8 cellular contexts compared by ENCODE assay signal in the genomic region with DNA sequence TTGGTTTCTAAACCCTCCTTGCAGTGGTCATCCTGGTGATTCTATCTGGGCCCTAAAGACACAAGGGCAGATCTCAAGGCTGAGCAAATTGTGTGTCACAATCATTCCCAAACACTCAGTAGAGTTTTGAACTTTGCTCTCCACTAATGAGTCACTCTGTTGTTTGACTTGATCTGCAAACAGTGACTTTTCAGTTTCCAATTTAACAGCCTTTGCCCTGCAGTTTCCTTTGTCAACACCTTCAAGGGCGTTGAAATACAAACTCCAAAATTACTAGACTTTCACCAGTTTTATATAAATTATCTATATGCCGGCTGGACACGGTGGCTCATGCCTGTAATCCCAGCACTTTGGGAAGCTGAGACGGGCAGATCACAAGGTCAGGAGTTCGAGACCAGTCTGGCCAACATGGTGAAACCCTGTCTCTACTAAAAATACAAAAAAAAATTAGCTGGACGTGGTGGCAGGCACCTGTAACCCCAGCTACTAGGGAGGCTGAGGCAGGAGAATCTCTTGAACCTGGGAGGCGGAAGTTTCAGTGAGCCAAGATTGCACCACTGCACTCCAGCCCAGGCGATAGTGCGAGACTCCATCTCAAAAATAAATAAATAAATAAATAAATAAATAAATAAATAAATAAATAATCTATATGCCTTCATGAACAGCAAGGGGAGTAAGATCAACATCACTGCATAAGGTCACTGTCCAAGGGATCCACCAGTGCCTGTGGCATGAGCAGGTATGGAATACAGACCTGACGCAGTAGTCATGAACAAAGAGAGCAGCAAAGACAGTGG. TPM values are rescaled to one million over a fixed set of nuclear protein-coding genes. Genes with fewer than 3 reads are reported as not detected.
A peak's percentile ranks its signal among the peaks of the same experiment; 100 is the strongest.
DNase-seq lines count a peak whose midpoint lies in the region; ATAC-seq, FAIRE-seq and TF ChIP-seq lines count a peak whose summit lies in the region.
"Not testable (repeated sequence)": the region's sequence is repeated elsewhere in the genome, so short reads cannot be mapped to it uniquely, and the experiment has no call there.

No MANE protein-coding gene starts in this region.

- H3K36me3 Mint-ChIP-seq in activated naive CD4-positive, alpha-beta T cell treated with anti-CD3 and anti-CD28 coated beads for 36 hours (ENCODE audit: low read depth): peaks cover 24% of the 10 kb centered on the region

- peak overlapping the region; percentile 50; the same call in 1 of the 2 replicates for H3K9ac ChIP-seq in HepG2 (ENCODE audit: insufficient read depth, low read depth, low read length)

- not testable (repeated sequence) for BruUV-seq in Panc1 (replicated peaks; lab: Mats Ljungman, UMichigan); HepG2 (replicated peaks; lab: Mats Ljungman, UMichigan)

- peaks cover 17% of the 10 kb centered on the region for H3K4me1 Mint-ChIP-seq in activated naive CD4-positive, alpha-beta T cell treated with anti-CD3 and anti-CD28 coated beads for 36 hours (ENCODE audit: low read depth)

- in situ Hi-C loops in Panc1 (cut with HindIII; ENCODE audit: low pct_unique_long_range_greater_than_20kb, low sequenced_read_pairs); HepG2 (cut with HindIII; ENCODE audit: extremely low pct_ligation_motif_present, low pct_unique_long_range_greater_than_20kb): not testable (repeated sequence)

- not testable (repeated sequence) for H3K9me3 ChIP-seq in Panc1 (ENCODE audit: control insufficient read depth, insufficient read depth, low read depth, low read length); HepG2 (ENCODE audit: low read length); upper lobe of right lung

- TF ChIP-seq CTCF in Panc1 (IDR thresholded peaks at IDR 0.05); epithelial cell of proximal tubule (conservative IDR thresholded peaks at IDR 0.05; ENCODE audit: low read depth, low read length); HepG2 (CRISPR knock-in tag; IDR thresholded peaks at IDR 0.05); upper lobe of right lung (IDR thresholded peaks at IDR 0.05): not testable (repeated sequence)

- H2AFZ ChIP-seq in HepG2 (ENCODE audit: low read length): not testable (repeated sequence)

- peak overlapping the region; percentile 70 for H3K27ac Mint-ChIP-seq in activated naive CD4-positive, alpha-beta T cell treated with anti-CD3 and anti-CD28 coated beads for 36 hours

- CTCF ChIA-PET in Panc1 (lab: Charles Lee); HepG2 (lab: Yijun Ruan, JAX; ENCODE audit: low intra/inter-chr PET ratio, low total read pairs): not testable (repeated sequence)
- CTCF ChIA-PET in activated naive CD4-positive, alpha-beta T cell treated with anti-CD3 and anti-CD28 coated beads for 36 hours (lab: Charles Lee): interaction anchor here (0.9 to 1.1 kb wide), 2 partner anchors 17 to 19 kb away, joined by 3 read pairs; partner anchors contain the start of gene FAM162A

- TF ChIP-seq RAD21 in HepG2 (CRISPR knock-in tag; IDR thresholded peaks at IDR 0.05): not testable (repeated sequence)

- POLR2A ChIA-PET in Panc1 (lab: Charles Lee): not testable (repeated sequence)
- POLR2A ChIA-PET in HepG2 (lab: Yijun Ruan, JAX): interaction anchor here (0.8 to 7.8 kb wide), 6 partner anchors 11 to 1684 kb away, joined by 3 to 103 read pairs (median 8); partner anchors contain the start of genes FAM162A, HGD, MIX23 and WDR5B

- peak; percentile 85 for FAIRE-seq in GM18507 (lab: Jason Lieb, UNC)
- FAIRE-seq in HepG2 (lab: Jason Lieb, UNC): peak; percentile 97

- H3K27me3 Mint-ChIP-seq in activated naive CD4-positive, alpha-beta T cell treated with anti-CD3 and anti-CD28 coated beads for 36 hours (ENCODE audit: low read depth): not testable (repeated sequence)

- H3K36me3 ChIP-seq in Panc1 (ENCODE audit: control insufficient read depth, insufficient read depth, low read length) (peaks cover 11% of the 10 kb centered on the region; the same call in 1 of the 2 replicates), HepG2 (replicated peaks in 1 of 2; ENCODE audit: control insufficient read depth in 1 of 2, insufficient read depth in 2 of 2, low read length in 2 of 2) (peaks cover 12 to 46% of the 10 kb centered on the region in 2 experiments), upper lobe of right lung (peaks cover 53% of the 10 kb centered on the region)

- peak in 1 of 2 experiments; percentile 42; a peak in 1 of 4 replicates for TF ChIP-seq POLR2A in HepG2 (IDR thresholded peaks at IDR 0.05; ENCODE audit: insufficient read depth in 1 of 2, low read depth in 2 of 2, low read length in 2 of 2)

- intact Hi-C loops in Panc1 (cut with micrococcal nuclease; ENCODE audit: unreplicated experiment): loop anchor here (10.0 kb wide), 1 partner anchor 821 kb away; the partner anchor contains the start of gene POLQ
- intact Hi-C loops in activated naive CD4-positive, alpha-beta T cell treated with anti-CD3 and anti-CD28 coated beads for 36 hours (cut with micrococcal nuclease): loop anchor here (1.0 to 5.0 kb wide), 3 partner anchors 18 to 818 kb away; partner anchors contain the start of genes MIX23 and POLQ
- intact Hi-C loops in HepG2 (cut with micrococcal nuclease; ENCODE audit: unreplicated experiment): loop anchor here (1.0 kb wide), 1 partner anchor 18 kb away; the partner anchor contains the start of gene MIX23
- intact Hi-C loops in upper lobe of right lung (cut with DNase I): not testable (repeated sequence)

- H3K27me3 ChIP-seq in Panc1 (ENCODE audit: control insufficient read depth, insufficient read depth, low read length); HepG2 (ENCODE audit: control insufficient read depth in 1 of 2, insufficient read depth in 2 of 2, low read length in 2 of 2); upper lobe of right lung: not testable (repeated sequence)

- not testable (repeated sequence) for H3K4me3 Mint-ChIP-seq in activated naive CD4-positive, alpha-beta T cell treated with anti-CD3 and anti-CD28 coated beads for 36 hours

- not testable (repeated sequence) for H4K20me1 ChIP-seq in HepG2 (ENCODE audit: insufficient read depth, low read length)

- ATAC-seq in HG03442 (IDR thresholded peaks at IDR 0.05; ENCODE audit: unreplicated experiment) (peak; percentile 79), Panc1 (peak; percentile 95), HepG2 (peak; percentile 94), upper lobe of right lung (peak; percentile 84)

- H3K9me3 Mint-ChIP-seq in activated naive CD4-positive, alpha-beta T cell treated with anti-CD3 and anti-CD28 coated beads for 36 hours: not testable (repeated sequence)

- WGBS in HepG2 (ENCODE audit: low lambda C conversion rate): 35% methylated on average over 10 of the region's 10 CpGs

- H3K4me2 ChIP-seq in HepG2 (ENCODE audit: low read depth, low read length): peak overlapping the region; percentile 64

- H3K27ac ChIP-seq in Panc1 (ENCODE audit: low read length) (peak overlapping the region; percentile 68), HepG2 (ENCODE audit: extremely low read length, insufficient read depth, low read length) (peak overlapping the region; percentile 96)
- H3K27ac ChIP-seq in upper lobe of right lung: not testable (repeated sequence)

- H3K4me1 ChIP-seq in Panc1 (ENCODE audit: control insufficient read depth, insufficient read depth, low read length) (peaks cover 31% of the 10 kb centered on the region), HepG2 (ENCODE audit: insufficient read depth, low read length) (peaks cover 71% of the 10 kb centered on the region)
- not testable (repeated sequence) for H3K4me1 ChIP-seq in upper lobe of right lung

- not testable (repeated sequence) for H3K4me3 ChIP-seq in Panc1 (ENCODE audit: low read depth in 2 of 2, low read length in 2 of 2); epithelial cell of proximal tubule (ENCODE audit: low read depth, low read length); upper lobe of right lung
- peak overlapping the region in 1 of 3 experiments; percentile 39; a peak in 2 of 6 replicates for H3K4me3 ChIP-seq in HepG2 (replicated peaks in 1 of 3; ENCODE audit: insufficient read depth in 1 of 3, low read depth in 2 of 3, low read length in 3 of 3)

- TF ChIP-seq EP300 in HepG2 (IDR thresholded peaks at IDR 0.05; ENCODE audit: low read depth in 2 of 2, low read length in 2 of 2) (peak; percentile 92 to 99), HepG2 (CRISPR knock-in tag; IDR thresholded peaks at IDR 0.05; ENCODE audit: borderline replicate concordance) (peak; percentile 95)

- DNase-seq in GM18507 (ENCODE audit: extremely low spot score, insufficient read length, low read depth); upper lobe of right lung: not testable (repeated sequence)
- DNase-seq in HCEC 1CT (peak; percentile 79), Panc1 (ENCODE audit: low read depth, low spot score) (peak; percentile 92), epithelial cell of proximal tubule (ENCODE audit: low read depth) (peak; percentile 78), HepG2 (ENCODE audit: low spot score) (peak; percentile 97)
- peak; percentile 16 for DNase-seq in activated naive CD4-positive, alpha-beta T cell treated with anti-CD3 and anti-CD28 coated beads for 36 hours

- not testable (repeated sequence) for H3K79me2 ChIP-seq in HepG2 (ENCODE audit: insufficient read depth, low read length)

RNA-seq across cellular contexts. Expression of gene MIX23, which starts 17.3 kb away (rescaled TPM):
- total RNA-seq in Panc1 (2021; ENCODE audit: unreplicated experiment) (61.7 TPM), epithelial cell of proximal tubule (40.7 and 43.2 TPM in 2 replicates), HepG2 (2016; rRNA removed; fragmentation: Illumina TruSeq; extraction: Trizol) (152 and 233 TPM in 2 replicates), upper lobe of right lung (20.9 TPM)
- 31.3 TPM for polyA plus RNA-seq in Panc1 (2012; ENCODE audit: insufficient read length)
- 10 to 100 TPM; 90.5 to 96.1 TPM for total RNA-seq in activated naive CD4-positive, alpha-beta T cell treated with anti-CD3 and anti-CD28 coated beads for 36 hours
- 96.3 and 103 TPM in 2 replicates for total RNA-seq in HepG2 (2016; cell fraction: cytosol; rRNA removed; fragmentation: Illumina TruSeq; extraction: Trizol; ENCODE audit: low read depth)
- total RNA-seq in HepG2 (2016; cell fraction: insoluble cytoplasmic fraction; rRNA removed; fragmentation: Illumina TruSeq; extraction: Trizol): 150 and 251 TPM in 2 replicates
- total RNA-seq in HepG2 (2016; cell fraction: membrane; rRNA removed; fragmentation: Illumina TruSeq; extraction: Trizol): 93.8 and 116 TPM in 2 replicates
- 55.1 and 57.7 TPM in 2 replicates for total RNA-seq in HepG2 (2016; cell fraction: nucleus; rRNA removed; fragmentation: Illumina TruSeq; extraction: Trizol)
- polyA plus RNA-seq in HepG2 (2011; rRNA removed): 16.2 and 20.0 TPM in 2 replicates
- 10.9 and 12.5 TPM in 2 replicates for polyA plus RNA-seq in HepG2 (2011; cell fraction: cytosol; rRNA removed)
- 7.9 and 12.8 TPM in 2 replicates for polyA plus RNA-seq in HepG2 (2011; cell fraction: nucleus; rRNA removed)
- 65.6 and 98.8 TPM in 2 replicates for polyA plus RNA-seq in HepG2 (2012)
- polyA plus RNA-seq in HepG2 (2016; cell fraction: cytosol; fragmentation: Illumina TruSeq; extraction: Trizol; ENCODE audit: low read depth): 99.1 and 102 TPM in 2 replicates
- 274 and 298 TPM in 2 replicates for polyA plus RNA-seq in HepG2 (2016; cell fraction: insoluble cytoplasmic fraction; fragmentation: Illumina TruSeq; extraction: Trizol; ENCODE audit: low read depth)
- 96.2 and 118 TPM in 2 replicates for polyA plus RNA-seq in HepG2 (2016; cell fraction: membrane; fragmentation: Illumina TruSeq; extraction: Trizol; ENCODE audit: low read depth)
- 116 and 117 TPM in 2 replicates for polyA plus RNA-seq in HepG2 (2016; cell fraction: nucleus; fragmentation: Illumina TruSeq; extraction: Trizol; ENCODE audit: insufficient read depth, low read depth)
- 3.6 and 4.8 TPM in 2 replicates for polyA minus RNA-seq in HepG2 (2011; rRNA and poly(A)+ RNA removed; ENCODE audit: low replicate concordance)
- polyA minus RNA-seq in HepG2 (2011; cell fraction: cytosol; rRNA and poly(A)+ RNA removed): 18.9 and 22.0 TPM in 2 replicates
- polyA minus RNA-seq in HepG2 (2011; cell fraction: nucleus; rRNA and poly(A)+ RNA removed): 23.4 and 27.4 TPM in 2 replicates

RNA-seq across cellular contexts. Expression of gene FAM162A, which starts 18.2 kb away (rescaled TPM):
- total RNA-seq in Panc1 (2021; ENCODE audit: unreplicated experiment) (59.6 TPM), epithelial cell of proximal tubule (17.6 and 31.2 TPM in 2 replicates), HepG2 (2016; rRNA removed; fragmentation: Illumina TruSeq; extraction: Trizol) (115 and 131 TPM in 2 replicates), upper lobe of right lung (31.0 TPM)
- polyA plus RNA-seq in Panc1 (2012; ENCODE audit: insufficient read length): 92.9 TPM
- 100 to 1,000 TPM; 111 to 112 TPM for total RNA-seq in activated naive CD4-positive, alpha-beta T cell treated with anti-CD3 and anti-CD28 coated beads for 36 hours
- 18.3 and 23.7 TPM in 2 replicates for total RNA-seq in HepG2 (2016; cell fraction: cytosol; rRNA removed; fragmentation: Illumina TruSeq; extraction: Trizol; ENCODE audit: low read depth)
- total RNA-seq in HepG2 (2016; cell fraction: insoluble cytoplasmic fraction; rRNA removed; fragmentation: Illumina TruSeq; extraction: Trizol): 118 and 149 TPM in 2 replicates
- total RNA-seq in HepG2 (2016; cell fraction: membrane; rRNA removed; fragmentation: Illumina TruSeq; extraction: Trizol): 29.2 and 29.7 TPM in 2 replicates
- 44.8 and 51.6 TPM in 2 replicates for total RNA-seq in HepG2 (2016; cell fraction: nucleus; rRNA removed; fragmentation: Illumina TruSeq; extraction: Trizol)
- polyA plus RNA-seq in HepG2 (2011; rRNA removed): 141 and 155 TPM in 2 replicates
- 81.9 and 104 TPM in 2 replicates for polyA plus RNA-seq in HepG2 (2011; cell fraction: cytosol; rRNA removed)
- 33.6 and 34.6 TPM in 2 replicates for polyA plus RNA-seq in HepG2 (2011; cell fraction: nucleus; rRNA removed)
- polyA plus RNA-seq in HepG2 (2012): 197 and 266 TPM in 2 replicates
- polyA plus RNA-seq in HepG2 (2016; cell fraction: cytosol; fragmentation: Illumina TruSeq; extraction: Trizol; ENCODE audit: low read depth): 34.9 and 38.9 TPM in 2 replicates
- 167 and 187 TPM in 2 replicates for polyA plus RNA-seq in HepG2 (2016; cell fraction: insoluble cytoplasmic fraction; fragmentation: Illumina TruSeq; extraction: Trizol; ENCODE audit: low read depth)
- 30.9 and 35.6 TPM in 2 replicates for polyA plus RNA-seq in HepG2 (2016; cell fraction: membrane; fragmentation: Illumina TruSeq; extraction: Trizol; ENCODE audit: low read depth)
- 93.4 and 95.0 TPM in 2 replicates for polyA plus RNA-seq in HepG2 (2016; cell fraction: nucleus; fragmentation: Illumina TruSeq; extraction: Trizol; ENCODE audit: insufficient read depth, low read depth)
- 11.7 and 21.1 TPM in 2 replicates for polyA minus RNA-seq in HepG2 (2011; rRNA and poly(A)+ RNA removed; ENCODE audit: low replicate concordance)
- 29.6 and 36.6 TPM in 2 replicates for polyA minus RNA-seq in HepG2 (2011; cell fraction: cytosol; rRNA and poly(A)+ RNA removed)
- 70.0 and 72.2 TPM in 2 replicates for polyA minus RNA-seq in HepG2 (2011; cell fraction: nucleus; rRNA and poly(A)+ RNA removed)

RNA-seq across cellular contexts. Expression of gene CSTA, which starts 40.7 kb away (rescaled TPM):
- total RNA-seq in Panc1 (2021; ENCODE audit: unreplicated experiment) (not detected), epithelial cell of proximal tubule (not detected in 2 replicates), HepG2 (2016; rRNA removed; fragmentation: Illumina TruSeq; extraction: Trizol) (11.0 and 13.9 TPM in 2 replicates), upper lobe of right lung (22.3 TPM)
- 0.30 TPM for polyA plus RNA-seq in Panc1 (2012; ENCODE audit: insufficient read length)
- total RNA-seq in activated naive CD4-positive, alpha-beta T cell treated with anti-CD3 and anti-CD28 coated beads for 36 hours: not detected
- total RNA-seq in HepG2 (2016; cell fraction: cytosol; rRNA removed; fragmentation: Illumina TruSeq; extraction: Trizol; ENCODE audit: low read depth): 6.8 and 7.6 TPM in 2 replicates
- total RNA-seq in HepG2 (2016; cell fraction: insoluble cytoplasmic fraction; rRNA removed; fragmentation: Illumina TruSeq; extraction: Trizol): 10.6 and 14.8 TPM in 2 replicates
- 6.5 and 8.4 TPM in 2 replicates for total RNA-seq in HepG2 (2016; cell fraction: membrane; rRNA removed; fragmentation: Illumina TruSeq; extraction: Trizol)
- total RNA-seq in HepG2 (2016; cell fraction: nucleus; rRNA removed; fragmentation: Illumina TruSeq; extraction: Trizol): 2.7 and 3.1 TPM in 2 replicates
- 3.9 and 4.9 TPM in 2 replicates for polyA plus RNA-seq in HepG2 (2011; rRNA removed)
- polyA plus RNA-seq in HepG2 (2011; cell fraction: cytosol; rRNA removed): 0.91 and 3.9 TPM in 2 replicates
- polyA plus RNA-seq in HepG2 (2011; cell fraction: nucleus; rRNA removed): 0.61 and 1.5 TPM in 2 replicates
- 6.1 and 6.9 TPM in 2 replicates for polyA plus RNA-seq in HepG2 (2012)
- polyA plus RNA-seq in HepG2 (2016; cell fraction: cytosol; fragmentation: Illumina TruSeq; extraction: Trizol; ENCODE audit: low read depth): 6.8 and 7.2 TPM in 2 replicates
- polyA plus RNA-seq in HepG2 (2016; cell fraction: insoluble cytoplasmic fraction; fragmentation: Illumina TruSeq; extraction: Trizol; ENCODE audit: low read depth): 13.5 and 13.6 TPM in 2 replicates
- 7.0 and 8.5 TPM in 2 replicates for polyA plus RNA-seq in HepG2 (2016; cell fraction: membrane; fragmentation: Illumina TruSeq; extraction: Trizol; ENCODE audit: low read depth)
- 6.3 and 6.6 TPM in 2 replicates for polyA plus RNA-seq in HepG2 (2016; cell fraction: nucleus; fragmentation: Illumina TruSeq; extraction: Trizol; ENCODE audit: insufficient read depth, low read depth)
- polyA minus RNA-seq in HepG2 (2011; rRNA and poly(A)+ RNA removed; ENCODE audit: low replicate concordance): not detected in 2 replicates
- polyA minus RNA-seq in HepG2 (2011; cell fraction: cytosol; rRNA and poly(A)+ RNA removed): 1.8 TPM in 1 of 2 replicates, not detected in the other
- polyA minus RNA-seq in HepG2 (2011; cell fraction: nucleus; rRNA and poly(A)+ RNA removed): 0.90 and 1.5 TPM in 2 replicates

RNA-seq across cellular contexts. Expression of gene WDR5B, which starts 50.1 kb away (rescaled TPM):
- 5.5 TPM for total RNA-seq in Panc1 (2021; ENCODE audit: unreplicated experiment)
- 2.6 TPM for polyA plus RNA-seq in Panc1 (2012; ENCODE audit: insufficient read length)
- 1 to 10 TPM; 2.3 to 2.9 TPM for total RNA-seq in activated naive CD4-positive, alpha-beta T cell treated with anti-CD3 and anti-CD28 coated beads for 36 hours
- total RNA-seq in epithelial cell of proximal tubule: 1.3 and 3.2 TPM in 2 replicates
- total RNA-seq in HepG2 (2016; rRNA removed; fragmentation: Illumina TruSeq; extraction: Trizol): 3.6 and 4.5 TPM in 2 replicates
- total RNA-seq in HepG2 (2016; cell fraction: cytosol; rRNA removed; fragmentation: Illumina TruSeq; extraction: Trizol; ENCODE audit: low read depth): 1.1 and 1.2 TPM in 2 replicates
- total RNA-seq in HepG2 (2016; cell fraction: insoluble cytoplasmic fraction; rRNA removed; fragmentation: Illumina TruSeq; extraction: Trizol): 3.5 and 5.6 TPM in 2 replicates
- total RNA-seq in HepG2 (2016; cell fraction: membrane; rRNA removed; fragmentation: Illumina TruSeq; extraction: Trizol): 2.8 and 3.6 TPM in 2 replicates
- total RNA-seq in HepG2 (2016; cell fraction: nucleus; rRNA removed; fragmentation: Illumina TruSeq; extraction: Trizol): 4.0 TPM in 2 replicates
- 2.2 and 2.5 TPM in 2 replicates for polyA plus RNA-seq in HepG2 (2011; rRNA removed)
- polyA plus RNA-seq in HepG2 (2011; cell fraction: cytosol; rRNA removed): 0.94 and 1.8 TPM in 2 replicates
- 1.3 and 2.0 TPM in 2 replicates for polyA plus RNA-seq in HepG2 (2011; cell fraction: nucleus; rRNA removed)
- polyA plus RNA-seq in HepG2 (2012): 1.6 and 2.3 TPM in 2 replicates
- 0.49 and 0.52 TPM in 2 replicates for polyA plus RNA-seq in HepG2 (2016; cell fraction: cytosol; fragmentation: Illumina TruSeq; extraction: Trizol; ENCODE audit: low read depth)
- polyA plus RNA-seq in HepG2 (2016; cell fraction: insoluble cytoplasmic fraction; fragmentation: Illumina TruSeq; extraction: Trizol; ENCODE audit: low read depth): 3.5 and 4.0 TPM in 2 replicates
- 1.4 and 1.5 TPM in 2 replicates for polyA plus RNA-seq in HepG2 (2016; cell fraction: membrane; fragmentation: Illumina TruSeq; extraction: Trizol; ENCODE audit: low read depth)
- 3.7 and 4.4 TPM in 2 replicates for polyA plus RNA-seq in HepG2 (2016; cell fraction: nucleus; fragmentation: Illumina TruSeq; extraction: Trizol; ENCODE audit: insufficient read depth, low read depth)
- polyA minus RNA-seq in HepG2 (2011; rRNA and poly(A)+ RNA removed; ENCODE audit: low replicate concordance): 1.7 and 3.5 TPM in 2 replicates
- polyA minus RNA-seq in HepG2 (2011; cell fraction: cytosol; rRNA and poly(A)+ RNA removed): 1.1 and 1.4 TPM in 2 replicates
- polyA minus RNA-seq in HepG2 (2011; cell fraction: nucleus; rRNA and poly(A)+ RNA removed): 5.9 and 8.2 TPM in 2 replicates
- 5.1 TPM for total RNA-seq in upper lobe of right lung
